Comparison of ENCODE assay signal across 1 cellular context in the genomic region with DNA sequence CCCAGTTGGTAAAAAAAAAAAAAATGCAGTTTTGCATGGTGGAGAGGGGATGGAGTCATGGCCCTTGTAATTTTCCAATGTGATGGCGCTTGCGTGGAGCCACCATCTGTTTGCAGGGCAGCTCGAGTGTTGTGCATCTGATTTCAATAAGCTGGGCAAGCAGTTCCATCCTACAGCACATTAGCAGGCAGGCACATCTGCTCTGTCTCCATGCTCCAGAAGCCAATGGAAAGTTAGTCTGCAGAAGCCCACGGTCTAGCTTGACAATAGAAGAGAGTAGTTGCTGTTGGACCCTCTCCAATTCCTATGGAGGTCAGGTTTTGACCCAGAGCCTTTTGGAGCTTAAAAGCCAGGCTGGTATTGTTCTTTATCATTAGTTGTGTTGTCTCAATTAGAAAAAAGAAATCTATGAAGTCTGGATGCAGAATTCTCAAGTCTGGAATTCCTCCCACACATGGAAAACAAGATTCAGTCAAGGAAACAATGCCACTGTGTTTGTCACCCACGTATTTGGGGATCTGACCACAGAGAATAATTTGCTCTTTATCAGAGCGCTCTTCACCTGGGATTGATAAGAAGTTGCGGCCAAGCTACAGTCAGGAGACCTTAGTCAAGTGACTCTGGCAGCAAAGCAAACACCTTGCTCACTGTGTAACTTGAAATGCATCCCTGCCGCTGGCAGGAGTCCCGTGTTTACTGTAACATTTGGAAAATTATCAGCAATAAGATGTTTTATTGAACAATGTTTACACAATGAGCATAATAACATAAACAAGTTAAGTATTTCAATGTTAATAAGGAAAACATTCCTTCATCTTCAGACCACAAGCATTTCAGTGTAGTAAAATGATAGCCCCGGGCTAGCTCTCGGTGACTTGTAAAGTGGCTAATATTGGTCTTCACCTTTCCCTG.
A peak's percentile ranks its signal among the peaks of the same experiment; 100 is the strongest.
TF ChIP-seq lines count a peak whose summit lies in the region.

No MANE protein-coding gene starts in this region.

TF ChIP-seq in HEK293, 187 proteins besides CTCF, POLR2A, EP300 and RAD21 (continued from another document):
- TF ChIP-seq ZNF549 (tag by site-specific recombination; IDR thresholded peaks at IDR 0.05) (no peak), HOXD13 (CRISPR knock-in tag; IDR thresholded peaks at IDR 0.05; ENCODE audit: borderline replicate concordance) (peak; percentile 73; the same call in 1 of the 2 replicates), ZNF621 (tag by site-specific recombination; IDR thresholded peaks at IDR 0.05) (no peak), ZNF623 (tag by site-specific recombination; IDR thresholded peaks at IDR 0.05) (no peak), HOXC10 (CRISPR knock-in tag; IDR thresholded peaks at IDR 0.05) (no peak)
- TF ChIP-seq, protein P1, sequence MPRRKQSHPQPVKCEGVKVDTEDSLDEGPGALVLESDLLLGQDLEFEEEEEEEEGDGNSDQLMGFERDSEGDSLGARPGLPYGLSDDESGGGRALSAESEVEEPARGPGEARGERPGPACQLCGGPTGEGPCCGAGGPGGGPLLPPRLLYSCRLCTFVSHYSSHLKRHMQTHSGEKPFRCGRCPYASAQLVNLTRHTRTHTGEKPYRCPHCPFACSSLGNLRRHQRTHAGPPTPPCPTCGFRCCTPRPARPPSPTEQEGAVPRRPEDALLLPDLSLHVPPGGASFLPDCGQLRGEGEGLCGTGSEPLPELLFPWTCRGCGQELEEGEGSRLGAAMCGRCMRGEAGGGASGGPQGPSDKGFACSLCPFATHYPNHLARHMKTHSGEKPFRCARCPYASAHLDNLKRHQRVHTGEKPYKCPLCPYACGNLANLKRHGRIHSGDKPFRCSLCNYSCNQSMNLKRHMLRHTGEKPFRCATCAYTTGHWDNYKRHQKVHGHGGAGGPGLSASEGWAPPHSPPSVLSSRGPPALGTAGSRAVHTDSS (tag by site-specific recombination; IDR thresholded peaks at IDR 0.05): 0 out of 2 replicates have a peak, but pooled peaks have one; percentile 37
- TF ChIP-seq, protein P2, sequence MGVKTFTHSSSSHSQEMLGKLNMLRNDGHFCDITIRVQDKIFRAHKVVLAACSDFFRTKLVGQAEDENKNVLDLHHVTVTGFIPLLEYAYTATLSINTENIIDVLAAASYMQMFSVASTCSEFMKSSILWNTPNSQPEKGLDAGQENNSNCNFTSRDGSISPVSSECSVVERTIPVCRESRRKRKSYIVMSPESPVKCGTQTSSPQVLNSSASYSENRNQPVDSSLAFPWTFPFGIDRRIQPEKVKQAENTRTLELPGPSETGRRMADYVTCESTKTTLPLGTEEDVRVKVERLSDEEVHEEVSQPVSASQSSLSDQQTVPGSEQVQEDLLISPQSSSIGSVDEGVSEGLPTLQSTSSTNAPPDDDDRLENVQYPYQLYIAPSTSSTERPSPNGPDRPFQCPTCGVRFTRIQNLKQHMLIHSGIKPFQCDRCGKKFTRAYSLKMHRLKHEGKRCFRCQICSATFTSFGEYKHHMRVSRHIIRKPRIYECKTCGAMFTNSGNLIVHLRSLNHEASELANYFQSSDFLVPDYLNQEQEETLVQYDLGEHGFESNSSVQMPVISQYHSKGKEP (tag by site-specific recombination; IDR thresholded peaks at IDR 0.05): 0 out of 2 replicates have a peak, but pooled peaks have one; percentile 11
TF ChIP-seq in HEK293: peak in this region for 14.
